ENCODE assay signal across 1 cellular context in the genomic region with DNA sequence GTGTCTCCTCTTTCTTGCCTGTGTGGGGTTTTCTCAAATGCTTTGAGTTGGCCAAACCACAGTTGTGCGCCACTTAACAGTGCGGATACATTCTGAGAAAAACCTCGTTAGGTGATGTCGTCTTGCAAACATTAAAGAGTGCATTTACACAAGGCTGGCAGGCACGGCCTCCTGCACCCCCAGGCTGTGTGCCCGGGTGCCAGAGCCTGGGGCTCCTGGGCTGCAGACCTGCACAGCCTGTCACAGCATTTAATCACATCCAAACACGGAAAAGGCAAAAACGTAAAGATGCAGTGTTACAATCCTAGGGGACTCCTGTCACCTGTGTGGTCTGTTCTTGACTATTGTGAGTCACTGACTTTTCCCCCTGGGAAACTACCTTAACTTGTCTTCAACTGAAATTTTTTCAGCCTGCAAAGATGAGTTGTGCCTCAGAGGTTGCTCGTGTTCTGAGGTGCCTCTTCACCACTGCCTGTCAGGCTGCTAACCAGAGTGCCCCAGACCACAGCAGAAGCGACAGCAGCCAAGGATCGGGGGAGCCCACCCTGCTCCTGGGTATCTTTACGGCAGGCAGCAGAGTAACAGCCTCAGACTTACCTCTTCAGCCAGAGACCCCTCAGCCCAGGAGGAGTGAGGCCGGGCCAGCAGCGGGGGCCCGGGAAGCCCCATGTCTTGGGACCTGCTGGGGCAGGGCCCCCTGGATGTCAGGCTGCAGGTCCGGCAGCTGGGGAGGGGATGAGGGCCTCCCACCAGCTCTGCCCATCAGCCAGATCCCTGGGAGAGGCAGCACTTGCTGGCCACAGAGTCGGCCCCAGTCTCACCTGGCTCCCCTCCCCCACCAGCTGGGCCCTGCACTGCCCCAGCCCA.
TF ChIP-seq lines count a peak whose summit lies in the region.

No MANE protein-coding gene starts in this region.

TF ChIP-seq in GM23338, 12 proteins besides CTCF, POLR2A, EP300 and RAD21 (continued from another document):
- TF ChIP-seq, protein P1, sequence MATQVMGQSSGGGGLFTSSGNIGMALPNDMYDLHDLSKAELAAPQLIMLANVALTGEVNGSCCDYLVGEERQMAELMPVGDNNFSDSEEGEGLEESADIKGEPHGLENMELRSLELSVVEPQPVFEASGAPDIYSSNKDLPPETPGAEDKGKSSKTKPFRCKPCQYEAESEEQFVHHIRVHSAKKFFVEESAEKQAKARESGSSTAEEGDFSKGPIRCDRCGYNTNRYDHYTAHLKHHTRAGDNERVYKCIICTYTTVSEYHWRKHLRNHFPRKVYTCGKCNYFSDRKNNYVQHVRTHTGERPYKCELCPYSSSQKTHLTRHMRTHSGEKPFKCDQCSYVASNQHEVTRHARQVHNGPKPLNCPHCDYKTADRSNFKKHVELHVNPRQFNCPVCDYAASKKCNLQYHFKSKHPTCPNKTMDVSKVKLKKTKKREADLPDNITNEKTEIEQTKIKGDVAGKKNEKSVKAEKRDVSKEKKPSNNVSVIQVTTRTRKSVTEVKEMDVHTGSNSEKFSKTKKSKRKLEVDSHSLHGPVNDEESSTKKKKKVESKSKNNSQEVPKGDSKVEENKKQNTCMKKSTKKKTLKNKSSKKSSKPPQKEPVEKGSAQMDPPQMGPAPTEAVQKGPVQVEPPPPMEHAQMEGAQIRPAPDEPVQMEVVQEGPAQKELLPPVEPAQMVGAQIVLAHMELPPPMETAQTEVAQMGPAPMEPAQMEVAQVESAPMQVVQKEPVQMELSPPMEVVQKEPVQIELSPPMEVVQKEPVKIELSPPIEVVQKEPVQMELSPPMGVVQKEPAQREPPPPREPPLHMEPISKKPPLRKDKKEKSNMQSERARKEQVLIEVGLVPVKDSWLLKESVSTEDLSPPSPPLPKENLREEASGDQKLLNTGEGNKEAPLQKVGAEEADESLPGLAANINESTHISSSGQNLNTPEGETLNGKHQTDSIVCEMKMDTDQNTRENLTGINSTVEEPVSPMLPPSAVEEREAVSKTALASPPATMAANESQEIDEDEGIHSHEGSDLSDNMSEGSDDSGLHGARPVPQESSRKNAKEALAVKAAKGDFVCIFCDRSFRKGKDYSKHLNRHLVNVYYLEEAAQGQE (IDR thresholded peaks at IDR 0.05; ENCODE audit: unreplicated experiment) = no peak
- no peak for TF ChIP-seq EZH2 (IDR thresholded peaks at IDR 0.05; ENCODE audit: low read depth, unreplicated experiment)
- no peak for TF ChIP-seq JUNB (IDR thresholded peaks at IDR 0.05; ENCODE audit: unreplicated experiment)
- TF ChIP-seq CREB1 (CRISPR knock-in tag; IDR thresholded peaks at IDR 0.05; ENCODE audit: low read depth) = no peak
- no peak for TF ChIP-seq ZNF114 (CRISPR knock-in tag; IDR thresholded peaks at IDR 0.05)
- no peak for TF ChIP-seq POLR2AphosphoS5 (IDR thresholded peaks at IDR 0.05; ENCODE audit: low read depth)
- TF ChIP-seq, protein P2, sequence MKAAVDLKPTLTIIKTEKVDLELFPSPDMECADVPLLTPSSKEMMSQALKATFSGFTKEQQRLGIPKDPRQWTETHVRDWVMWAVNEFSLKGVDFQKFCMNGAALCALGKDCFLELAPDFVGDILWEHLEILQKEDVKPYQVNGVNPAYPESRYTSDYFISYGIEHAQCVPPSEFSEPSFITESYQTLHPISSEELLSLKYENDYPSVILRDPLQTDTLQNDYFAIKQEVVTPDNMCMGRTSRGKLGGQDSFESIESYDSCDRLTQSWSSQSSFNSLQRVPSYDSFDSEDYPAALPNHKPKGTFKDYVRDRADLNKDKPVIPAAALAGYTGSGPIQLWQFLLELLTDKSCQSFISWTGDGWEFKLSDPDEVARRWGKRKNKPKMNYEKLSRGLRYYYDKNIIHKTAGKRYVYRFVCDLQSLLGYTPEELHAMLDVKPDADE (IDR thresholded peaks at IDR 0.05) = no peak
- TF ChIP-seq, protein P3, sequence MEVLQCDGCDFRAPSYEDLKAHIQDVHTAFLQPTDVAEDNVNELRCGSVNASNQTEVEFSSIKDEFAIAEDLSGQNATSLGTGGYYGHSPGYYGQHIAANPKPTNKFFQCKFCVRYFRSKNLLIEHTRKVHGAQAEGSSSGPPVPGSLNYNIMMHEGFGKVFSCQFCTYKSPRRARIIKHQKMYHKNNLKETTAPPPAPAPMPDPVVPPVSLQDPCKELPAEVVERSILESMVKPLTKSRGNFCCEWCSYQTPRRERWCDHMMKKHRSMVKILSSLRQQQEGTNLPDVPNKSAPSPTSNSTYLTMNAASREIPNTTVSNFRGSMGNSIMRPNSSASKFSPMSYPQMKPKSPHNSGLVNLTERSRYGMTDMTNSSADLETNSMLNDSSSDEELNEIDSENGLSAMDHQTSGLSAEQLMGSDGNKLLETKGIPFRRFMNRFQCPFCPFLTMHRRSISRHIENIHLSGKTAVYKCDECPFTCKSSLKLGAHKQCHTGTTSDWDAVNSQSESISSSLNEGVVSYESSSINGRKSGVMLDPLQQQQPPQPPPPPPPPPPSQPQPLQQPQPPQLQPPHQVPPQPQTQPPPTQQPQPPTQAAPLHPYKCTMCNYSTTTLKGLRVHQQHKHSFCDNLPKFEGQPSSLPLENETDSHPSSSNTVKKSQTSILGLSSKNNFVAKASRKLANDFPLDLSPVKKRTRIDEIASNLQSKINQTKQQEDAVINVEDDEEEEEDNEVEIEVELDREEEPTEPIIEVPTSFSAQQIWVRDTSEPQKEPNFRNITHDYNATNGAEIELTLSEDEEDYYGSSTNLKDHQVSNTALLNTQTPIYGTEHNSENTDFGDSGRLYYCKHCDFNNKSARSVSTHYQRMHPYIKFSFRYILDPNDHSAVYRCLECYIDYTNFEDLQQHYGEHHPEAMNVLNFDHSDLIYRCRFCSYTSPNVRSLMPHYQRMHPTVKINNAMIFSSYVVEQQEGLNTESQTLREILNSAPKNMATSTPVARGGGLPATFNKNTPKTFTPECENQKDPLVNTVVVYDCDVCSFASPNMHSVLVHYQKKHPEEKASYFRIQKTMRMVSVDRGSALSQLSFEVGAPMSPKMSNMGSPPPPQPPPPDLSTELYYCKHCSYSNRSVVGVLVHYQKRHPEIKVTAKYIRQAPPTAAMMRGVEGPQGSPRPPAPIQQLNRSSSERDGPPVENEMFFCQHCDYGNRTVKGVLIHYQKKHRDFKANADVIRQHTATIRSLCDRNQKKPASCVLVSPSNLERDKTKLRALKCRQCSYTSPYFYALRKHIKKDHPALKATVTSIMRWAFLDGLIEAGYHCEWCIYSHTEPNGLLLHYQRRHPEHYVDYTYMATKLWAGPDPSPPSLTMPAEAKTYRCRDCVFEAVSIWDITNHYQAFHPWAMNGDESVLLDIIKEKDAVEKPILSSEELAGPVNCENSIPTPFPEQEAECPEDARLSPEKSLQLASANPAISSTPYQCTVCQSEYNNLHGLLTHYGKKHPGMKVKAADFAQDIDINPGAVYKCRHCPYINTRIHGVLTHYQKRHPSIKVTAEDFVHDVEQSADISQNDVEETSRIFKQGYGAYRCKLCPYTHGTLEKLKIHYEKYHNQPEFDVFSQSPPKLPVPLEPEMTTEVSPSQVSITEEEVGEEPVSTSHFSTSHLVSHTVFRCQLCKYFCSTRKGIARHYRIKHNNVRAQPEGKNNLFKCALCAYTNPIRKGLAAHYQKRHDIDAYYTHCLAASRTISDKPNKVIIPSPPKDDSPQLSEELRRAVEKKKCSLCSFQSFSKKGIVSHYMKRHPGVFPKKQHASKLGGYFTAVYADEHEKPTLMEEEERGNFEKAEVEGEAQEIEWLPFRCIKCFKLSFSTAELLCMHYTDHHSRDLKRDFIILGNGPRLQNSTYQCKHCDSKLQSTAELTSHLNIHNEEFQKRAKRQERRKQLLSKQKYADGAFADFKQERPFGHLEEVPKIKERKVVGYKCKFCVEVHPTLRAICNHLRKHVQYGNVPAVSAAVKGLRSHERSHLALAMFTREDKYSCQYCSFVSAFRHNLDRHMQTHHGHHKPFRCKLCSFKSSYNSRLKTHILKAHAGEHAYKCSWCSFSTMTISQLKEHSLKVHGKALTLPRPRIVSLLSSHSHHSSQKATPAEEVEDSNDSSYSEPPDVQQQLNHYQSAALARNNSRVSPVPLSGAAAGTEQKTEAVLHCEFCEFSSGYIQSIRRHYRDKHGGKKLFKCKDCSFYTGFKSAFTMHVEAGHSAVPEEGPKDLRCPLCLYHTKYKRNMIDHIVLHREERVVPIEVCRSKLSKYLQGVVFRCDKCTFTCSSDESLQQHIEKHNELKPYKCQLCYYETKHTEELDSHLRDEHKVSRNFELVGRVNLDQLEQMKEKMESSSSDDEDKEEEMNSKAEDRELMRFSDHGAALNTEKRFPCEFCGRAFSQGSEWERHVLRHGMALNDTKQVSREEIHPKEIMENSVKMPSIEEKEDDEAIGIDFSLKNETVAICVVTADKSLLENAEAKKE (CRISPR knock-in tag; IDR thresholded peaks at IDR 0.05) = no peak
- TF ChIP-seq ZNF331 (CRISPR knock-in tag; IDR thresholded peaks at IDR 0.05; ENCODE audit: low read depth) = no peak
- no peak for TF ChIP-seq EZH2phosphoT487 (IDR thresholded peaks at IDR 0.05; ENCODE audit: unreplicated experiment)
TF ChIP-seq in GM23338: peak in this region for 0.
